8 cellular contexts compared by ENCODE assay signal in the genomic region with DNA sequence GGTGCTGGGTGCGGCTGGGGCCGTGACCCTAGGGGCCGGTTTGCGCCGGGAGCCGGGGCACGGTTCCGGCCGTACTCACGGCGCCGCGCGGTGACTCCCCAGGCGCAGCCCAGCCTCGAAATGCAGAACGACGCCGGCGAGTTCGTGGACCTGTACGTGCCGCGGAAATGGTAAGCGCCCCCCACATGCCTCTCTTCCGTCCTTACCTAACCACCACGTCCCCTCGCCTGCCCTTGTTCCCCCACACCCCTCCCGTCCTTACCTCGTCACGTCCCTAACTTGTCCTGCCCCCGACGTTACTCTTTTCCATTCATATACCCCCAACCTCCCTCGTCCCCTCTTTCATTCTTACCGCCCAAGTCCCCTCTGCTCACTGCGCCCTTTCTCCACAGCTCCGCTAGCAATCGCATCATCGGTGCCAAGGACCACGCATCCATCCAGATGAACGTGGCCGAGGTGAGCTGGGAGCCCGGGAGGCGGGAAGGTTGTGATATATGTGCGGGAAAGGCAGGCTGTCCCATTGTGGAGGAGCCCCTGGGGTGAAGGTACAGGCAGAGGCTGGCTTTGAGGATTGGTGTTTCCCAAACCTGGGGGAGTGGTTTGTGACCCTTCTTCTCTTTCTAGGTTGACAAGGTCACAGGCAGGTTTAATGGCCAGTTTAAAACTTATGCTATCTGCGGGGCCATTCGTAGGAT. TPM values are rescaled to one million over a fixed set of nuclear protein-coding genes. Genes with fewer than 3 reads are reported as not detected.
DNase-seq lines count a peak whose midpoint lies in the region; ATAC-seq and TF ChIP-seq lines count a peak whose summit lies in the region.

No MANE protein-coding gene starts in this region.

- peaks cover 26% of the 10 kb centered on the region for H3K4me1 Mint-ChIP-seq in memory B cell

- intact Hi-C loops in Right ventricle myocardium inferior (cut with DNase I), result loop anchor here (10.0 kb wide), 3 partner anchors 203 to 407 kb away; a partner anchor contains a TSS
- intact Hi-C loops in left cardiac atrium (cut with DNase I), result no loop called here
- intact Hi-C loops in ascending aorta (cut with DNase I), result loop anchor here (1.0 to 10.0 kb wide), 5 partner anchors 20 to 410 kb away; a partner anchor contains a TSS
- intact Hi-C loops in uterus (cut with DNase I; ENCODE audit: low total_unique reads), result no loop called here
- intact Hi-C loops in posterior vena cava (cut with DNase I), result loop anchor here in 1 of 2 donors (5.0 kb wide), 1 partner anchor 205 kb away; a partner anchor contains a TSS

- TF ChIP-seq POLR2A in uterus (IDR thresholded peaks at IDR 0.05), result no peak

- peak overlapping the region; percentile 93 to 94 for H3K27ac ChIP-seq in ascending aorta
- peak overlapping the region; percentile 91 to 96 for H3K27ac ChIP-seq in uterus

- no peaks in the 10 kb centered on the region for H3K9me3 Mint-ChIP-seq in memory B cell

- H3K4me3 Mint-ChIP-seq in memory B cell, result peak overlapping the region; percentile 96

- H3K36me3 ChIP-seq in ascending aorta, result peaks cover 11 to 23% of the 10 kb centered on the region in 2 donors
- H3K36me3 ChIP-seq in uterus, result no peaks in the 10 kb centered on the region

- ATAC-seq in Right ventricle myocardium inferior (peak; percentile 1), left cardiac atrium (no peak), memory B cell (ENCODE audit: low read depth) (peak; percentile 18)

- H3K36me3 Mint-ChIP-seq in memory B cell, result peaks cover 8% of the 10 kb centered on the region

- H3K4me3 ChIP-seq in ascending aorta, result peak overlapping the region; percentile 81 to 93
- peak overlapping the region; percentile 95 to 96 for H3K4me3 ChIP-seq in uterus

- DNase-seq in Right ventricle myocardium inferior (ENCODE audit: missing footprints) (no peak), left cardiac atrium (no peak), ascending aorta (ENCODE audit: low spot score in 2 of 2) (no peak), memory B cell (ENCODE audit: low spot score in 2 of 2) (no peak), uterus (no peak), posterior vena cava (ENCODE audit: low spot score) (no peak), mesenteric fat pad (ENCODE audit: low spot score) (no peak), globus pallidus (ENCODE audit: low spot score) (no peak)

- no peaks in the 10 kb centered on the region for H3K27me3 Mint-ChIP-seq in memory B cell

- H3K27me3 ChIP-seq in ascending aorta, result no peaks in the 10 kb centered on the region
- no peaks in the 10 kb centered on the region for H3K27me3 ChIP-seq in uterus

- H3K9me3 ChIP-seq in ascending aorta (no peaks in the 10 kb centered on the region), uterus (no peaks in the 10 kb centered on the region)

- peak overlapping the region; percentile 92 for H3K27ac Mint-ChIP-seq in memory B cell

- TF ChIP-seq CTCF in ascending aorta (IDR thresholded peaks at IDR 0.05) (no peak), uterus (IDR thresholded peaks at IDR 0.05) (peak in 1 of 4 experiments; percentile 0)

- H3K4me1 ChIP-seq in ascending aorta (peaks cover 15% of the 10 kb centered on the region in 2 donors), uterus (peaks cover 5 to 7% of the 10 kb centered on the region in 2 donors)

RNA-seq across cellular contexts. Expression of a gene that starts 0.5 kb away (rescaled TPM):
- total RNA-seq in Right ventricle myocardium inferior, result 782 TPM
- 100 to 1,000 TPM; 733 to 750 TPM for total RNA-seq in left cardiac atrium
- total RNA-seq in ascending aorta, result 1,828 TPM
- total RNA-seq in uterus, result over 10,000 TPM in 1 of 4 donors, 1,000 to 10,000 TPM in 3; 1,151 to 14,756 (median 1,928) TPM
- total RNA-seq in posterior vena cava, result 1,000 to 10,000 TPM; 1,227 to 1,253 TPM
- total RNA-seq in mesenteric fat pad, result 856 TPM

RNA-seq across cellular contexts. Expression of a gene that starts 19.7 kb away (rescaled TPM):
- total RNA-seq in Right ventricle myocardium inferior (18.1 TPM), left cardiac atrium (10 to 100 TPM; 20.6 to 25.3 TPM), ascending aorta (0.43 TPM), uterus (10 to 100 TPM in 1 of 4 donors, 1 to 10 TPM in 2, under 1 TPM in 1; 0.29 to 10.6 (median 2.6) TPM), posterior vena cava (1 to 10 TPM; 3.4 to 3.8 TPM), mesenteric fat pad (2.3 TPM)

RNA-seq across cellular contexts. Expression of a gene that starts 20.3 kb away (rescaled TPM):
- total RNA-seq in Right ventricle myocardium inferior, result 89.3 TPM
- 100 to 1,000 TPM in 1 of 2 donors, 10 to 100 TPM in 1; 70.4 to 113 TPM for total RNA-seq in left cardiac atrium
- total RNA-seq in ascending aorta, result 469 TPM
- total RNA-seq in uterus, result 100 to 1,000 TPM in 2 of 4 donors, 10 to 100 TPM in 2; 50.6 to 375 (median 90.8) TPM
- 100 to 1,000 TPM; 131 to 183 TPM for total RNA-seq in posterior vena cava
- 126 TPM for total RNA-seq in mesenteric fat pad

RNA-seq across cellular contexts. Expression of a gene that starts 40.0 kb away (rescaled TPM):
- total RNA-seq in Right ventricle myocardium inferior (not detected), left cardiac atrium (not detected), ascending aorta (not detected), uterus (under 1 TPM in 1 of 4 donors, not detected in 3; 0.35 TPM), posterior vena cava (not detected), mesenteric fat pad (not detected)

Comparison
In these comparisons a context has a peak if more than half of its experiments do, and no peak if none do; other contexts are left out.
1. ATAC-seq: peak in Right ventricle myocardium inferior (single experiment) and memory B cell (single experiment); none in left cardiac atrium (0 of 2).
2. intact Hi-C loops: an anchor here in Right ventricle myocardium inferior (10.0 kb wide) and ascending aorta (1.0 to 10.0 kb wide); none called in left cardiac atrium and uterus.